Comparison of ENCODE assay signal across 20 cellular contexts in the genomic region with DNA sequence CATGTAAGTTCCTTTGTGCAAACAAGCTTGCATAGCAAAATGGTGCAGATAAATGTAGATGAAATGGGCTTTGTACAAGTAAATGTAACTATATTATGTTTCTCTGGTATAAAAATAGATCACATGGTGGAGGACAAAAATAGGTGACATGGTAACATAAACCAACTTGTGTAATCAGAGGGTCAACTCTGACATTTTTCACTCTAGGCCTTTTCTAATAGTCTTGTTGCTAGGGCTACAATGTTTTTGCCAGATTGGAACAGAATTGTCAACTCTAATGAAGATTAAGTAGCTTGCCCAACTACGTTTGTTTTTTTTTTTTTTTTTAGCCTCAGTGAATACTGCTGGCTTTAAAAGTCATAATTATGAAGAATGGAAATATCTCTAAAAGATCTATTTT. TPM values are rescaled to one million over a fixed set of nuclear protein-coding genes. Genes with fewer than 3 reads are reported as not detected.
DNase-seq lines count a peak whose midpoint lies in the region; TF ChIP-seq lines count a peak whose summit lies in the region.
"Had no signal": no experiment of that assay in that cellular context is flagged by ENCODE, and none has a peak within 500 bp of the region (broad histone marks: within the 10 kb centered on the region; RNA-seq: fewer than 3 reads in every experiment).

No MANE protein-coding gene starts in this region.

- no peak overlapping the region for H2BK120ac ChIP-seq in neuronal stem cell (ENCODE audit: low read depth, low read length)

- H4K8ac ChIP-seq in neuronal stem cell (ENCODE audit: low read depth, low read length), result no peak overlapping the region

- H3K27me3 Mint-ChIP-seq in progenitor cell of endocrine pancreas, result no peaks in the 10 kb centered on the region
- H3K27me3 Mint-ChIP-seq: activated CD4-positive, alpha-beta memory T cell treated with anti-CD3 and anti-CD28 coated beads for 36 hours; activated naive CD8-positive, alpha-beta T cell treated with anti-CD3 and anti-CD28 coated beads for 36 hours; T-cell had no signal

- peak; percentile 49 for DNase-seq in Karpas-422
- DNase-seq in NCI-H69 (lab: John Stamatoyannopoulos, UW), result peak; percentile 58
- DNase-seq in esophagus muscularis mucosa (ENCODE audit: extremely low spot score), result no peak
- no peak for DNase-seq in progenitor cell of endocrine pancreas (ENCODE audit: low spot score, unreplicated experiment)
- DNase-seq in neuronal stem cell (ENCODE audit: low spot score), result no peak
- no peak for DNase-seq in activated CD4-positive, CD25-positive, alpha-beta regulatory T cell (lab: John Stamatoyannopoulos, UW)
- no peak for DNase-seq in NCI-H526 treated with DMSO at 0.1 percent for 48 hours (lab: John Stamatoyannopoulos, UW)
- DNase-seq in RKO (ENCODE audit: low spot score), result no peak
- DNase-seq: activated CD4-positive, alpha-beta memory T cell treated with anti-CD3 and anti-CD28 coated beads for 36 hours; activated effector memory CD4-positive, alpha-beta T cell treated with Interleukin-2 at 50 U/mL for 16 hours; activated naive CD8-positive, alpha-beta T cell treated with anti-CD3 and anti-CD28 coated beads for 36 hours; effector CD4-positive, alpha-beta T cell; H9; mucosa of descending colon; NCI-H1105 treated with DMSO at 0.1 percent for 48 hours; NCI-H2171 treated with DMSO at 0.1 percent for 48 hours; posterior cingulate gyrus; T-cell; upper lobe of left lung had no signal

- no peak overlapping the region for H3K14ac ChIP-seq in neuronal stem cell (ENCODE audit: low read length)

- H2AK5ac ChIP-seq in neuronal stem cell (ENCODE audit: low read depth, low read length), result no peak overlapping the region

- no peak overlapping the region for H3K4me3 Mint-ChIP-seq in progenitor cell of endocrine pancreas (ENCODE audit: low read depth)
- H3K4me3 Mint-ChIP-seq: activated CD4-positive, alpha-beta memory T cell treated with anti-CD3 and anti-CD28 coated beads for 36 hours; activated naive CD8-positive, alpha-beta T cell treated with anti-CD3 and anti-CD28 coated beads for 36 hours; H9; T-cell had no signal

- H4K20me1 ChIP-seq in Karpas-422 (ENCODE audit: insufficient read depth, low read depth, low read length), result no peaks in the 10 kb centered on the region

- TF ChIP-seq CTCF in esophagus muscularis mucosa (IDR thresholded peaks at IDR 0.05) (no peak), progenitor cell of endocrine pancreas (IDR thresholded peaks at IDR 0.05; ENCODE audit: unreplicated experiment) (no peak)

- no peak overlapping the region for H2BK15ac ChIP-seq in neuronal stem cell (ENCODE audit: low read length)

- H2AFZ ChIP-seq in Karpas-422 (ENCODE audit: low read length) (no peak overlapping the region), neuronal stem cell (ENCODE audit: low read length) (no peak overlapping the region)

- H3K27me3 ChIP-seq in Karpas-422 (ENCODE audit: low read length), result no peaks in the 10 kb centered on the region
- no peaks in the 10 kb centered on the region for H3K27me3 ChIP-seq in esophagus muscularis mucosa
- no peaks in the 10 kb centered on the region for H3K27me3 ChIP-seq in neuronal stem cell (ENCODE audit: control insufficient read depth in 3 of 3, insufficient read depth in 3 of 3, low read depth in 1 of 3, low read length in 3 of 3)
- H3K27me3 ChIP-seq: upper lobe of left lung had no signal

- H3K23ac ChIP-seq in neuronal stem cell (ENCODE audit: low read depth, low read length, poor library complexity), result no peak overlapping the region

- WGBS in esophagus muscularis mucosa, result 23% methylated on average over 1 of the region's 1 CpG
- WGBS in neuronal stem cell (ENCODE audit: extremely low coverage in 2 of 2, insufficient read length in 2 of 2, insufficient replicate concordance in 1 of 2), 2 donors, result no CpG with 5 or more reads among the region's 1 CpG

- H3K79me1 ChIP-seq in neuronal stem cell (ENCODE audit: low read depth, low read length), result no peaks in the 10 kb centered on the region

- intact Hi-C loops in esophagus muscularis mucosa (cut with DNase I), result loop anchor here (10.0 kb wide), 1 partner anchor 560 kb away; no protein-coding TSS in a partner anchor

- no peak overlapping the region for H2BK12ac ChIP-seq in neuronal stem cell (ENCODE audit: low read length)

- H3K4me1 Mint-ChIP-seq in progenitor cell of endocrine pancreas (ENCODE audit: low read depth), result peaks cover 17% of the 10 kb centered on the region
- H3K4me1 Mint-ChIP-seq: H9, T-cell had no signal

- H3K9ac ChIP-seq in Karpas-422 (ENCODE audit: low read length), result no peak overlapping the region; the same call in 1 of the 2 replicates
- no peak overlapping the region for H3K9ac ChIP-seq in neuronal stem cell (ENCODE audit: low read depth, low read length, poor library complexity)

- H3K4me1 ChIP-seq in Karpas-422 (ENCODE audit: low read length), result peaks cover 47% of the 10 kb centered on the region
- peaks cover 0 to 51% (median 43%) of the 10 kb centered on the region in 4 donors for H3K4me1 ChIP-seq in esophagus muscularis mucosa
- H3K4me1 ChIP-seq in neuronal stem cell (ENCODE audit: control insufficient read depth in 2 of 2, insufficient read depth in 1 of 2, low read depth in 1 of 2, low read length in 2 of 2), result no peaks in the 10 kb centered on the region

- H3K79me2 ChIP-seq in Karpas-422 (ENCODE audit: low read length), result peaks cover 40% of the 10 kb centered on the region

- H3K18ac ChIP-seq in neuronal stem cell (ENCODE audit: low read length), result no peak overlapping the region

- H3K9me3 Mint-ChIP-seq in progenitor cell of endocrine pancreas (ENCODE audit: low read depth), result no peaks in the 10 kb centered on the region
- H3K9me3 Mint-ChIP-seq: activated CD4-positive, alpha-beta memory T cell treated with anti-CD3 and anti-CD28 coated beads for 36 hours; activated naive CD8-positive, alpha-beta T cell treated with anti-CD3 and anti-CD28 coated beads for 36 hours; H9; T-cell had no signal

- H3K27ac ChIP-seq in Karpas-422 (ENCODE audit: low read length), result peak overlapping the region; percentile 77
- H3K27ac ChIP-seq in esophagus muscularis mucosa (replicated peaks in 1 of 4), result peak overlapping the region; percentile 62 to 69 (median 67)
- H3K27ac ChIP-seq in neuronal stem cell (replicated peaks; ENCODE audit: low read length), result no peak overlapping the region
- H3K27ac ChIP-seq: C4-2B had no signal

- no peak overlapping the region for H3K4ac ChIP-seq in neuronal stem cell (ENCODE audit: low read length)

- H3K27ac Mint-ChIP-seq in progenitor cell of endocrine pancreas, result peak overlapping the region; percentile 40
- H3K27ac Mint-ChIP-seq: activated CD4-positive, alpha-beta memory T cell treated with anti-CD3 and anti-CD28 coated beads for 36 hours; activated naive CD8-positive, alpha-beta T cell treated with anti-CD3 and anti-CD28 coated beads for 36 hours; H9; T-cell had no signal

- no peak overlapping the region for H3K4me3 ChIP-seq in Karpas-422 (ENCODE audit: low read length)
- no peak overlapping the region for H3K4me3 ChIP-seq in esophagus muscularis mucosa
- no peak overlapping the region for H3K4me3 ChIP-seq in neuronal stem cell (ENCODE audit: low read length in 2 of 2)
- H3K4me3 ChIP-seq: mucosa of descending colon, upper lobe of left lung had no signal

- peaks cover 47% of the 10 kb centered on the region for H3K36me3 ChIP-seq in Karpas-422 (ENCODE audit: insufficient read depth, low read length)
- H3K36me3 ChIP-seq in esophagus muscularis mucosa, result no peaks in the 10 kb centered on the region
- H3K36me3 ChIP-seq in neuronal stem cell (replicated peaks in 1 of 2; ENCODE audit: control insufficient read depth in 2 of 2, insufficient read depth in 2 of 2, low read length in 2 of 2), result peaks cover 8 to 58% of the 10 kb centered on the region in 2 donors
- H3K36me3 ChIP-seq: upper lobe of left lung had no signal

- peaks cover 2% of the 10 kb centered on the region for H3K36me3 Mint-ChIP-seq in progenitor cell of endocrine pancreas (ENCODE audit: insufficient read depth)

- TF ChIP-seq POLR2A in esophagus muscularis mucosa (IDR thresholded peaks at IDR 0.05; ENCODE audit: low read depth), result no peak

- H3K9me3 ChIP-seq in Karpas-422 (ENCODE audit: low read length) (no peaks in the 10 kb centered on the region), esophagus muscularis mucosa (no peaks in the 10 kb centered on the region), neuronal stem cell (replicated peaks in 1 of 2; ENCODE audit: control insufficient read depth in 2 of 2, insufficient read depth in 1 of 2, low read depth in 1 of 2, low read length in 2 of 2) (no peaks in the 10 kb centered on the region)
- H3K9me3 ChIP-seq: mucosa of descending colon, upper lobe of left lung had no signal

- no peak overlapping the region for H4K91ac ChIP-seq in neuronal stem cell (ENCODE audit: low read depth, low read length, poor library complexity)

- TF ChIP-seq EP300 in esophagus muscularis mucosa (IDR thresholded peaks at IDR 0.05), result no peak

- no peaks in the 10 kb centered on the region for H3K9me2 ChIP-seq in Karpas-422 (replicated peaks; ENCODE audit: insufficient read depth, low read length)

- no peak overlapping the region for H2BK5ac ChIP-seq in neuronal stem cell (ENCODE audit: low read length)

- peak overlapping the region; percentile 57 for H3K4me2 ChIP-seq in Karpas-422 (ENCODE audit: low read depth, low read length, poor library complexity, severe bottlenecking)
- no peak overlapping the region for H3K4me2 ChIP-seq in neuronal stem cell (ENCODE audit: insufficient read depth, low read length, poor library complexity, severe bottlenecking)

RNA-seq across cellular contexts. Expression of a gene that starts 11.5 kb away (rescaled TPM):
- 37.2 and 140 TPM in 2 replicates for total RNA-seq in Karpas-422 (2014; rRNA removed; shearing (Covaris generic); ENCODE audit: low replicate concordance)
- total RNA-seq in esophagus muscularis mucosa (1 to 10 TPM in 2 of 4 donors, under 1 TPM in 2; under 0.01 to 2.1 (median 1.2) TPM), progenitor cell of endocrine pancreas (28.1 and 32.5 TPM in 2 replicates)
- 77.0 TPM for polyA plus RNA-seq in neuronal stem cell (2013, experiment 1 of 2)
- 81.3 TPM for polyA plus RNA-seq in neuronal stem cell (2013, experiment 2 of 2)

Comparison
In these comparisons a context has a peak if more than half of its experiments do, and no peak if none do; other contexts are left out.
1. DNase-seq: peak in Karpas-422 (single experiment) and NCI-H69 (single experiment); none in esophagus muscularis mucosa (single experiment), progenitor cell of endocrine pancreas (single experiment), neuronal stem cell (single experiment), activated CD4-positive, CD25-positive, alpha-beta regulatory T cell (0 of 4), NCI-H526 treated with DMSO at 0.1 percent for 48 hours (single experiment) and RKO (single experiment).